Comparison of ENCODE assay signal across 27 cellular contexts in genomic region chr2:71908798-71909197, GRCh38.
"Had no signal": no experiment of that assay in that cellular context is flagged by ENCODE, and none has a peak within 500 bp of the region (broad histone marks: within the 10 kb centered on the region; RNA-seq: fewer than 3 reads in every experiment).

No MANE protein-coding gene starts in this region.

- H3K27ac Mint-ChIP-seq: dendritic cell treated with granulocyte-macrophage colony-stimulating factor and Interleukin-4, amounts not matched to agents 40 ng/mL and 50 ng/mL, for 4 days; effector memory CD8-positive, alpha-beta T cell; endodermal cell; mesothelial cell of epicardium had no signal

- H3K27ac ChIP-seq: colonic mucosa, epithelial cell of prostate, esophagus squamous epithelium, gastrocnemius medialis, heart right ventricle, left lung, lower lobe of right lung had no signal

- H3K36me3 ChIP-seq: colonic mucosa, esophagus squamous epithelium, gastrocnemius medialis, heart right ventricle, left lung, lower lobe of right lung had no signal

- H3K4me3 Mint-ChIP-seq: dendritic cell treated with granulocyte-macrophage colony-stimulating factor and Interleukin-4, amounts not matched to agents 40 ng/mL and 50 ng/mL, for 4 days; effector memory CD8-positive, alpha-beta T cell; endodermal cell; mesothelial cell of epicardium; naive B cell had no signal

- H3K4me1 ChIP-seq: colonic mucosa, esophagus squamous epithelium, heart right ventricle, left lung, lower lobe of right lung had no signal

- FAIRE-seq: islet of Langerhans, keratinocyte had no signal

- H3K4me3 ChIP-seq: colonic mucosa, esophagus squamous epithelium, gastrocnemius medialis, heart right ventricle, left lung, lower lobe of right lung, mucosa of descending colon had no signal

- ATAC-seq: effector memory CD8-positive, alpha-beta T cell; esophagus mucosa; gastrocnemius medialis; heart right ventricle; left cardiac atrium; left lung; left ventricle myocardium superior; lower lobe of right lung; mucosa of descending colon had no signal

- H3K4me1 Mint-ChIP-seq: endodermal cell, naive B cell had no signal

- H3K27me3 ChIP-seq: colonic mucosa, gastrocnemius medialis had no signal

- DNase-seq: colonic mucosa; cortex of kidney; effector CD8-positive, alpha-beta T cell; effector memory CD8-positive, alpha-beta T cell; endodermal cell; erythroblast; esophagus squamous epithelium; foreskin fibroblast; foreskin melanocyte; gastrocnemius medialis; glutamatergic neuron; head of caudate nucleus; heart right ventricle; hippocampal formation; left cardiac atrium; left lung; left ventricle myocardium superior; lower lobe of right lung; mesenchymal stem cell; mucosa of descending colon; naive B cell had no signal

- H3K9me3 ChIP-seq: colonic mucosa had no signal
